Comparison of ENCODE assay signal across 8 cellular contexts in the genomic region with DNA sequence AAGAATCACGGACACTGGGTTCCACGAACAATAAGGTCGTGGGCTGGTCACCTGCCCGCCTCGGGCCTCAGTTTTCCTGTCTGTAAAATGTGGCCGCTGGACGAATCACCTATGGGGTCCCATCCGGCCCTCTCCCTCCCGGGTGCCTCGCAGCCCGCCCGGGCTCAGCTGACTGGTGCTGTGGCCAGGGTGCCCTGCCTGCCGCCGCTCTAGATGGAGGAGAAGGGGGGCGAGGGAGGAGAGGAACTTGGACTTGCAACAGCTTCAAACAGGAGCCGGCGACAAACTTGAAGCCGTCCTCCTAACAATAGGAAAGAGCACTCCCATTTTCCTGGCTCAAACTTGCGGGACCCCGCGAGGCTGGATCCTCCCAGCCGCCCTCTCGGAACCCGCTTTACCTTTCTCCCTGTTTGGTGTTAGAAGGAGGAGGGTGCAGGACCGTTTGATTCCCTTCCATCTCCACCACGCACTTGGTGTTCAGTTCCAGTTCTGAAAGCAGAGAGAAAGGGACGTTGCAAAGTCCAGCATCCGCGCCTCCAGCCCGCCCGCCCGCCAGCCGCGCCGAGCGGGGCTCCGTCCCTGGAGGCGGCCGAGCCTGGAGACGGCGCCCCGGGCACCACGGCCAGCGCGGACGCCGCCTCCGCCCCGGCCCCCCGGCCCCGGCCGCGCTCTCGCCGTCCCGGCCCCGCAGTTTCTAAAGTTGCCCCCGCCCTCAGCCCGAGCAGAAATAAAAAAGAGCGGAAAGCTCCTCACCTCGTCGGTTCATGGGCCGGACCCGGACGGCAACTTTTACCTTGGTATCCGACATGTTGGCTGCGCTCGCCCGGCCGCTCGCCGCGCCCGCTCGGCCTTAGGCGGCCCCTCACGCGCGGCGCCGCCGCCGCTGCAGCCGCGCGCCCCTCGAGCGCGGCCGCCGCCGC. TPM values are rescaled to one million over a fixed set of nuclear protein-coding genes. Genes with fewer than 3 reads are reported as not detected.
DNase-seq lines count a peak whose midpoint lies in the region; TF ChIP-seq lines count a peak whose summit lies in the region.

No MANE protein-coding gene starts in this region.

- intact Hi-C loops in tibial artery (cut with DNase I; ENCODE audit: low total_unique reads) = loop anchor here (5.0 to 10.0 kb wide), 4 partner anchors 55 to 135 kb away; partner anchors contain the start of gene NHLRC1

- H3K4me3 ChIP-seq in epithelial cell of esophagus (ENCODE audit: low read length) (peak overlapping the region; percentile 85), tibial artery (peak overlapping the region; percentile 59 to 91)

- TF ChIP-seq CTCF in GM20000 (IDR thresholded peaks at IDR 0.05; ENCODE audit: extremely low read depth, missing control alignments) = no peak
- no peak for TF ChIP-seq CTCF in epithelial cell of esophagus (IDR thresholded peaks at IDR 0.05; ENCODE audit: insufficient read depth, low read depth, low read length, missing control alignments)
- no peak for TF ChIP-seq CTCF in tibial artery (IDR thresholded peaks at IDR 0.05)

- peaks cover 0 to 4% (median 0%) of the 10 kb centered on the region in 3 donors for H3K36me3 ChIP-seq in tibial artery

- peak overlapping the region; percentile 90 to 95 for H3K27ac ChIP-seq in tibial artery

- peak; percentile 70 for DNase-seq in EH (ENCODE audit: low read depth)
- DNase-seq in GM20000 (ENCODE audit: low spot score) = peak; percentile 61
- peak; percentile 59 for DNase-seq in HK-2 (ENCODE audit: unreplicated experiment)
- DNase-seq in T1000 (lab: John Stamatoyannopoulos, UW) = peak; percentile 11
- DNase-seq in epithelial cell of esophagus (ENCODE audit: low read depth) = peak; percentile 54
- peak; percentile 91 for DNase-seq in mesenteric fat pad (ENCODE audit: low spot score)
- peak; percentile 74 to 87 for DNase-seq in tibial artery
- DNase-seq in NCI-H524 treated with DMSO at 0.1 percent for 48 hours (lab: John Stamatoyannopoulos, UW) = no peak

- H3K4me1 ChIP-seq in tibial artery = peaks cover 0 to 35% (median 25%) of the 10 kb centered on the region in 4 donors

- no peaks in the 10 kb centered on the region for H3K9me3 ChIP-seq in tibial artery

- no peaks in the 10 kb centered on the region for H3K27me3 ChIP-seq in tibial artery

RNA-seq across cellular contexts. Expression of gene KIF13A, which starts 0.5 kb away (rescaled TPM):
- 48.5 TPM for total RNA-seq in mesenteric fat pad
